26 cellular contexts compared by ENCODE assay signal in the genomic region with DNA sequence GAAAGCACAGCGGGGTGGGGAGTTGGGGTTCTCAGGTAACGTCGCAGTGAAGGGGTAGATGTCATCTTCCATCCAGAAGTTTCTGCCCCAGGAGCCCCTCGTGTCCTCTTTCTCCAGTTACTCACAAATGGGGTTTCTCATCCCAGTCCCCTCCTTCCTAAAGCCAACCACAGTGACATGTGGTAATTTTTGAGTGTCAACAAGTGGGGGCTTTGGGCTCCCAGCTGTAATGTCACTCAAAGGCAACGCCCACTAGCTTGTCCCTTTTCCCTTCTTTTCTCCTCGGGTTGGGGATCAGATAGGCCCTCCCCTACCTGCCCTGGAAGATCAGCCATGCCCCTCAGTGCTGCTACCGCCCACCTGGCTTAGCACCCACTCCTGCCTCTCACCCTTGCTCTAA. TPM values are rescaled to one million over a fixed set of nuclear protein-coding genes. Genes with fewer than 3 reads are reported as not detected.
DNase-seq lines count a peak whose midpoint lies in the region; FAIRE-seq and TF ChIP-seq lines count a peak whose summit lies in the region.
"Had no signal": no experiment of that assay in that cellular context is flagged by ENCODE, and none has a peak within 500 bp of the region (broad histone marks: within the 10 kb centered on the region; RNA-seq: fewer than 3 reads in every experiment).

No MANE protein-coding gene starts in this region.

- no peak for FAIRE-seq in small intestine (lab: Jason Lieb, UNC)
- FAIRE-seq: A204.1, D721Med, GM12878, GM19239, H1 had no signal

- no peaks in the 10 kb centered on the region for H3K4me1 ChIP-seq in breast epithelium
- no peaks in the 10 kb centered on the region for H3K4me1 ChIP-seq in esophagus muscularis mucosa
- no peaks in the 10 kb centered on the region for H3K4me1 ChIP-seq in small intestine (ENCODE audit: control insufficient read depth in 2 of 2, insufficient read depth in 1 of 2, low read depth in 1 of 2, low read length in 1 of 2)
- H3K4me1 ChIP-seq: BE2C; BLaER1 treated with 17β-estradiol and CSF1 and Interleukin-3, amounts not matched to agents 10 nM and 100 nM had no signal

- H3K4me1 Mint-ChIP-seq in MCF 10A (ENCODE audit: insufficient read depth, unreplicated experiment), result peaks cover 13% of the 10 kb centered on the region
- no peaks in the 10 kb centered on the region for H3K4me1 Mint-ChIP-seq in osteocyte (ENCODE audit: unreplicated experiment)
- H3K4me1 Mint-ChIP-seq: CD14-positive monocyte; CD8-positive, alpha-beta memory T cell had no signal

- no peak overlapping the region for H3K27ac ChIP-seq in breast epithelium
- no peak overlapping the region for H3K27ac ChIP-seq in esophagus muscularis mucosa (replicated peaks in 1 of 4)
- no peak overlapping the region for H3K27ac ChIP-seq in small intestine (ENCODE audit: low read depth in 1 of 2, low read length in 1 of 2)
- H3K27ac ChIP-seq: 22Rv1; BLaER1 treated with 17β-estradiol and CSF1 and Interleukin-3, amounts not matched to agents 10 nM and 100 nM; GM23248 had no signal

- TF ChIP-seq POLR2A in breast epithelium (IDR thresholded peaks at IDR 0.05), result no peak
- TF ChIP-seq POLR2A in esophagus muscularis mucosa (IDR thresholded peaks at IDR 0.05; ENCODE audit: low read depth), result no peak

- TF ChIP-seq CTCF in MCF 10A (IDR thresholded peaks at IDR 0.05; ENCODE audit: unreplicated experiment), result no peak
- no peak for TF ChIP-seq CTCF in breast epithelium (IDR thresholded peaks at IDR 0.05)
- TF ChIP-seq CTCF in esophagus muscularis mucosa (IDR thresholded peaks at IDR 0.05), result no peak
- no peak for TF ChIP-seq CTCF in osteocyte (IDR thresholded peaks at IDR 0.05)

- H3K9me3 Mint-ChIP-seq in MCF 10A (ENCODE audit: unreplicated experiment) (no peaks in the 10 kb centered on the region), osteocyte (ENCODE audit: unreplicated experiment) (no peaks in the 10 kb centered on the region)
- H3K9me3 Mint-ChIP-seq: CD4-positive, alpha-beta T cell had no signal

- CTCF ChIA-PET in MCF 10A (lab: Yijun Ruan, JAX), result interaction anchor here (0.5 to 3.2 kb wide), 3 partner anchors 8 to 494 kb away, joined by 3 to 42 read pairs (median 4); no protein-coding TSS in a partner anchor

- peaks cover 12% of the 10 kb centered on the region for H3K36me3 Mint-ChIP-seq in MCF 10A (ENCODE audit: insufficient read depth, unreplicated experiment)
- no peaks in the 10 kb centered on the region for H3K36me3 Mint-ChIP-seq in osteocyte (ENCODE audit: unreplicated experiment)
- H3K36me3 Mint-ChIP-seq: CD14-positive monocyte; CD8-positive, alpha-beta memory T cell had no signal

- TF ChIP-seq EP300 in esophagus muscularis mucosa (IDR thresholded peaks at IDR 0.05), result no peak

- no peaks in the 10 kb centered on the region for H3K36me3 ChIP-seq in breast epithelium
- no peaks in the 10 kb centered on the region for H3K36me3 ChIP-seq in esophagus muscularis mucosa
- no peaks in the 10 kb centered on the region for H3K36me3 ChIP-seq in small intestine (ENCODE audit: control insufficient read depth in 2 of 2, insufficient read depth in 2 of 2, low read length in 2 of 2)
- H3K36me3 ChIP-seq: BE2C; BLaER1 treated with 17β-estradiol and CSF1 and Interleukin-3, amounts not matched to agents 10 nM and 100 nM had no signal

- H3K9me3 ChIP-seq in breast epithelium (no peaks in the 10 kb centered on the region), esophagus muscularis mucosa (no peaks in the 10 kb centered on the region), small intestine (ENCODE audit: control insufficient read depth, low read depth) (no peaks in the 10 kb centered on the region)
- H3K9me3 ChIP-seq: BE2C; BLaER1 treated with 17β-estradiol and CSF1 and Interleukin-3, amounts not matched to agents 10 nM and 100 nM had no signal

- DNase-seq in MCF 10A (ENCODE audit: unreplicated experiment) (no peak), breast epithelium (ENCODE audit: low spot score in 2 of 2) (no peak), esophagus muscularis mucosa (ENCODE audit: extremely low spot score) (peak; percentile 55), osteocyte (ENCODE audit: extremely low spot score, unreplicated experiment) (peak; percentile 15), inferior parietal cortex (ENCODE audit: extremely low spot score) (no peak), small intestine (no peak)
- DNase-seq: AML-193; BE2C; CD4-positive, alpha-beta T cell; CD8-positive, alpha-beta memory T cell; DMS 273 treated with DMSO at 0.1 percent for 48 hours; DMS79; EL; GDM1; GM23248; H7; HCEC 1CT had no signal

- no TSS peak for BruUV-seq in MCF 10A (replicated peaks; lab: Mats Ljungman, UMichigan)

- no peaks in the 10 kb centered on the region for H3K27me3 Mint-ChIP-seq in MCF 10A (ENCODE audit: insufficient read depth, unreplicated experiment)
- H3K27me3 Mint-ChIP-seq in osteocyte (ENCODE audit: unreplicated experiment), result peaks cover 70% of the 10 kb centered on the region

- no peaks in the 10 kb centered on the region for H3K27me3 ChIP-seq in breast epithelium
- H3K27me3 ChIP-seq in esophagus muscularis mucosa, result peaks cover 0 to 92% (median 4%) of the 10 kb centered on the region in 4 donors
- peaks cover 4 to 20% of the 10 kb centered on the region in 2 donors for H3K27me3 ChIP-seq in small intestine (ENCODE audit: control insufficient read depth in 2 of 2, insufficient read depth in 2 of 2, low read length in 2 of 2)
- H3K27me3 ChIP-seq: BE2C had no signal

- WGBS in esophagus muscularis mucosa, result 62% methylated on average over 7 of the region's 7 CpGs
- WGBS in small intestine, 3 donors, result 63 to 73% (median 65%) methylated on average over 7 of the region's 7 CpGs

- peak overlapping the region; percentile 78 for H3K27ac Mint-ChIP-seq in MCF 10A (ENCODE audit: low read depth, unreplicated experiment)
- H3K27ac Mint-ChIP-seq in osteocyte (ENCODE audit: unreplicated experiment), result no peak overlapping the region
- H3K27ac Mint-ChIP-seq: CD14-positive monocyte; CD4-positive, alpha-beta T cell; CD8-positive, alpha-beta memory T cell had no signal

- H3K4me3 Mint-ChIP-seq in MCF 10A (ENCODE audit: unreplicated experiment), result no peak overlapping the region
- no peak overlapping the region for H3K4me3 Mint-ChIP-seq in osteocyte (ENCODE audit: unreplicated experiment)
- H3K4me3 Mint-ChIP-seq: CD4-positive, alpha-beta T cell; CD8-positive, alpha-beta memory T cell had no signal

- H3K4me3 ChIP-seq in breast epithelium (no peak overlapping the region), esophagus muscularis mucosa (no peak overlapping the region), small intestine (ENCODE audit: low read depth in 1 of 2, low read length in 2 of 2) (no peak overlapping the region)
- H3K4me3 ChIP-seq: BLaER1 treated with 17β-estradiol and CSF1 and Interleukin-3, amounts not matched to agents 10 nM and 100 nM; GM12878; GM23248 had no signal

- intact Hi-C loops in MCF 10A (cut with micrococcal nuclease) (no loop called here), breast epithelium (cut with DNase I; ENCODE audit: low total_unique reads) (no loop called here), esophagus muscularis mucosa (cut with DNase I) (no loop called here)

- POLR2A ChIA-PET in MCF 10A (lab: Yijun Ruan, JAX), result interaction anchor here (1.1 to 4.5 kb wide), 3 partner anchors 9 to 19 kb away, joined by 3 to 80 read pairs (median 46); a partner anchor contains a TSS

RNA-seq across cellular contexts. Expression of a gene that starts 14.4 kb away (rescaled TPM):
- 6.1 and 7.8 TPM in 2 replicates for total RNA-seq in MCF 10A (2022)
- total RNA-seq in breast epithelium, result 100 to 1,000 TPM in 1 of 3 donors, 10 to 100 TPM in 2; 10.9 to 119 (median 59.0) TPM
- total RNA-seq in esophagus muscularis mucosa, result under 1 TPM in 1 of 4 donors, not detected in 3; 0.52 TPM
- total RNA-seq in osteocyte, result 3.6 and 4.3 TPM in 2 replicates
- polyA plus RNA-seq in small intestine, result under 1 TPM in 1 of 3 donors, not detected in 2; 0.13 TPM
- total RNA-seq: CD4-positive, alpha-beta T cell; CD8-positive, alpha-beta memory T cell; GM12878 had no signal
- polyA plus RNA-seq: AG04450; CD14-positive monocyte; CD8-positive, alpha-beta memory T cell had no signal

Comparison
In these comparisons a context has a peak if more than half of its experiments do, and no peak if none do; other contexts are left out.
1. DNase-seq: peak in esophagus muscularis mucosa (single experiment) and osteocyte (single experiment); none in MCF 10A (single experiment), breast epithelium (0 of 2), inferior parietal cortex (single experiment) and small intestine (single experiment).